In genomic region chr11:95337175-95337957, GRCh38 we compare ENCODE assay signal across 7 cellular contexts.
DNase-seq lines count a peak whose midpoint lies in the region; ATAC-seq and TF ChIP-seq lines count a peak whose summit lies in the region.

No MANE protein-coding gene starts in this region.

- H3K27ac ChIP-seq in iPS-18a (ENCODE audit: low read length) (peak overlapping the region; percentile 44), smooth muscle cell (ENCODE audit: low read depth) (peak overlapping the region; percentile 96)

- no peaks in the 10 kb centered on the region for H3K9me3 ChIP-seq in iPS-18a (ENCODE audit: control insufficient read depth, low read depth, low read length)
- no peaks in the 10 kb centered on the region for H3K9me3 ChIP-seq in smooth muscle cell (replicated peaks; ENCODE audit: low read depth)

- peak; percentile 69 for DNase-seq in NOMO-1 treated with DMSO at 0.1 percent for 48 hours (lab: John Stamatoyannopoulos, UW; ENCODE audit: unreplicated experiment)
- peak; percentile 73 for DNase-seq in astrocyte of the spinal cord (ENCODE audit: low read depth, low spot score)
- DNase-seq in smooth muscle cell (lab: John Stamatoyannopoulos, UW; ENCODE audit: unreplicated experiment) = peak; percentile 23
- no peak for DNase-seq in T-helper 9 cell

- H3K9ac ChIP-seq in iPS-18a (ENCODE audit: low read length) (no peak overlapping the region), smooth muscle cell (ENCODE audit: low read depth) (peak overlapping the region; percentile 46)

- peak; percentile 82 for ATAC-seq in GM18870 (IDR thresholded peaks at IDR 0.05; ENCODE audit: unreplicated experiment)
- ATAC-seq in HG02943 (IDR thresholded peaks at IDR 0.05; ENCODE audit: low read depth, unreplicated experiment) = peak; percentile 91

- in situ Hi-C loops in astrocyte of the spinal cord (cut with HindIII; ENCODE audit: low sequenced_read_pairs) = no loop called here

- H2AFZ ChIP-seq in smooth muscle cell (ENCODE audit: low read depth) = peak overlapping the region; percentile 82

- no peaks in the 10 kb centered on the region for H4K20me1 ChIP-seq in smooth muscle cell (ENCODE audit: low read depth)

- peaks cover 41% of the 10 kb centered on the region for H3K4me1 ChIP-seq in iPS-18a (ENCODE audit: control insufficient read depth, low read depth, low read length)
- H3K4me1 ChIP-seq in smooth muscle cell (ENCODE audit: low read depth) = peaks cover 46% of the 10 kb centered on the region

- H3K36me3 ChIP-seq in iPS-18a (ENCODE audit: control insufficient read depth, low read depth, low read length) (no peaks in the 10 kb centered on the region), smooth muscle cell (ENCODE audit: low read depth) (no peaks in the 10 kb centered on the region)

- H3K4me3 ChIP-seq in astrocyte of the spinal cord (ENCODE audit: low read depth, low read length) = no peak overlapping the region
- H3K4me3 ChIP-seq in iPS-18a (ENCODE audit: low read length) = peak overlapping the region; percentile 23
- peak overlapping the region; percentile 15 for H3K4me3 ChIP-seq in smooth muscle cell

- 4% methylated on average over 14 of the region's 14 CpGs for WGBS in smooth muscle cell (ENCODE audit: low lambda C conversion rate)

- H3K4me2 ChIP-seq in smooth muscle cell = peak overlapping the region; percentile 75

- TF ChIP-seq CTCF in astrocyte of the spinal cord (IDR thresholded peaks at IDR 0.05; ENCODE audit: low read depth, low read length) = no peak
- no peak for TF ChIP-seq CTCF in smooth muscle cell (IDR thresholded peaks at IDR 0.05; ENCODE audit: borderline replicate concordance, insufficient read depth, poor library complexity, severe bottlenecking)

- no peaks in the 10 kb centered on the region for H3K27me3 ChIP-seq in iPS-18a (ENCODE audit: control insufficient read depth, insufficient read depth, low read length)
- no peaks in the 10 kb centered on the region for H3K27me3 ChIP-seq in smooth muscle cell (ENCODE audit: low read depth)

- no peaks in the 10 kb centered on the region for H3K79me2 ChIP-seq in smooth muscle cell (ENCODE audit: low read depth)

- H3F3A ChIP-seq in smooth muscle cell (ENCODE audit: low read depth) = peaks cover 43% of the 10 kb centered on the region
